21 cellular contexts compared by ENCODE assay signal in genomic region chr13:43981091-43981490, GRCh38.
DNase-seq lines count a peak whose midpoint lies in the region; ATAC-seq, FAIRE-seq and TF ChIP-seq lines count a peak whose summit lies in the region.
"Had no signal": no experiment of that assay in that cellular context is flagged by ENCODE, and none has a peak within 500 bp of the region (broad histone marks: within the 10 kb centered on the region; RNA-seq: fewer than 3 reads in every experiment).

No MANE protein-coding gene starts in this region.

- H3K4me2 ChIP-seq in SK-N-SH = no peak overlapping the region
- H3K4me2 ChIP-seq: hepatocyte had no signal

- no peaks in the 10 kb centered on the region for H3K9me3 Mint-ChIP-seq in type B pancreatic cell

- H3K9me3 ChIP-seq in SK-N-SH (no peaks in the 10 kb centered on the region), kidney (ENCODE audit: control insufficient read depth in 1 of 2, low read length in 2 of 2) (no peaks in the 10 kb centered on the region)
- H3K9me3 ChIP-seq: adrenal gland, uterus had no signal

- no peak for TF ChIP-seq RAD21 in SK-N-SH (IDR thresholded peaks at IDR 0.05; ENCODE audit: low read length)

- H3K4me3 ChIP-seq in SK-N-SH (ENCODE audit: low read depth in 2 of 2, low read length in 1 of 2) (no peak overlapping the region), epithelial cell of proximal tubule (ENCODE audit: low read depth, low read length) (no peak overlapping the region), kidney (ENCODE audit: low read length in 2 of 2) (no peak overlapping the region)
- H3K4me3 ChIP-seq: adrenal gland, hepatocyte, uterus had no signal

- H3K9ac ChIP-seq in SK-N-SH = no peak overlapping the region
- H3K9ac ChIP-seq in kidney (ENCODE audit: low read length in 2 of 2) = no peak overlapping the region

- no peak for FAIRE-seq in kidney (lab: Jason Lieb, UNC)
- FAIRE-seq: endothelial cell of umbilical vein had no signal

- TF ChIP-seq CTCF in SK-N-SH (IDR thresholded peaks at IDR 0.05) (no peak), epithelial cell of proximal tubule (conservative IDR thresholded peaks at IDR 0.05; ENCODE audit: low read depth, low read length) (peak; percentile 15), type B pancreatic cell (conservative IDR thresholded peaks at IDR 0.05) (peak; percentile 33), kidney (IDR thresholded peaks at IDR 0.05; ENCODE audit: borderline replicate concordance, extremely low read depth, insufficient read depth) (no peak)

- H3K9me2 ChIP-seq in SK-N-SH = no peaks in the 10 kb centered on the region

- no peaks in the 10 kb centered on the region for H3K27me3 ChIP-seq in SK-N-SH (ENCODE audit: insufficient read depth)
- H3K27me3 ChIP-seq: adrenal gland, hepatocyte, uterus had no signal

- no peaks in the 10 kb centered on the region for H3K79me2 ChIP-seq in SK-N-SH (ENCODE audit: insufficient read depth)
- H3K79me2 ChIP-seq: hepatocyte had no signal

- TF ChIP-seq EP300 in SK-N-SH (IDR thresholded peaks at IDR 0.05; ENCODE audit: borderline replicate concordance in 1 of 2, low read depth in 1 of 2, low read length in 1 of 2) = no peak

- CTCF ChIA-PET in SK-N-SH (lab: Yijun Ruan, JAX) = no interaction called here

- peak; percentile 11 for DNase-seq in SK-N-SH
- peak; percentile 65 for DNase-seq in NCI-H69 (lab: John Stamatoyannopoulos, UW)
- DNase-seq in epithelial cell of proximal tubule (ENCODE audit: low read depth) = no peak
- DNase-seq in type B pancreatic cell (ENCODE audit: extremely low spot score, unreplicated experiment) = no peak
- no peak for DNase-seq in kidney
- no peak for DNase-seq in activated CD4-positive, alpha-beta T cell treated with anti-CD3 and anti-CD28 coated beads for 48 hours
- DNase-seq in NK-92 (lab: John Stamatoyannopoulos, UW; ENCODE audit: unreplicated experiment) = no peak
- DNase-seq: activated gamma-delta T cell; adrenal gland; CD4-positive, CD25-positive, alpha-beta regulatory T cell; Kasumi-1; left colon; NCI-H1105 treated with DMSO at 0.1 percent for 48 hours; NCI-H345; OCI-M1; SHP77 treated with DMSO at 0.1 percent for 48 hours; stimulated activated CD4-positive, alpha-beta T cell treated with anti-CD3 and anti-CD28 coated beads, Interleukin-12 subunit alpha, Interleukin-12 subunit beta, amount 100 ng/mL, for 4 hours; uterus had no signal

- H3K4me1 Mint-ChIP-seq in type B pancreatic cell (ENCODE audit: unreplicated experiment) = peaks cover 31% of the 10 kb centered on the region
- H3K4me1 Mint-ChIP-seq: CD4-positive, CD25-positive, alpha-beta regulatory T cell had no signal

- H3K27ac ChIP-seq in SK-N-SH (ENCODE audit: low read depth in 2 of 2, low read length in 1 of 2) (no peak overlapping the region), kidney (ENCODE audit: low read depth in 2 of 2, low read length in 2 of 2) (no peak overlapping the region)
- H3K27ac ChIP-seq: adrenal gland, hepatocyte, uterus had no signal

- H3K36me3 ChIP-seq in SK-N-SH (replicated peaks in 1 of 2; ENCODE audit: control insufficient read depth in 1 of 2, insufficient read depth in 2 of 2, low read length in 1 of 2) = no peaks in the 10 kb centered on the region
- no peaks in the 10 kb centered on the region for H3K36me3 ChIP-seq in kidney (ENCODE audit: control insufficient read depth in 1 of 2, insufficient read depth in 2 of 2, low read length in 2 of 2)
- H3K36me3 ChIP-seq: adrenal gland, uterus had no signal

- no peaks in the 10 kb centered on the region for H3F3A ChIP-seq in SK-N-SH (replicated peaks; ENCODE audit: insufficient read depth)

- WGBS in SK-N-SH (ENCODE audit: low lambda C conversion rate) = 97% methylated on average over 5 of the region's 5 CpGs

- intact Hi-C loops in kidney (cut with DNase I) = no loop called here

- ATAC-seq in SK-N-SH treated with all-trans-retinoic acid at 6 μM for 48 hours = no peak

- no peak overlapping the region for H3K4me3 Mint-ChIP-seq in type B pancreatic cell
- H3K4me3 Mint-ChIP-seq: CD4-positive, CD25-positive, alpha-beta regulatory T cell had no signal

- H2AFZ ChIP-seq in SK-N-SH (ENCODE audit: low read depth) = no peak overlapping the region
- H2AFZ ChIP-seq: hepatocyte had no signal

- POLR2A ChIA-PET in SK-N-SH (lab: Yijun Ruan, JAX) = no interaction called here

- H3K4me1 ChIP-seq in SK-N-SH (ENCODE audit: control insufficient read depth in 1 of 2, insufficient read depth in 2 of 2, low read depth in 1 of 2, low read length in 1 of 2) (no peaks in the 10 kb centered on the region; a peak in 1 of 4 replicates), kidney (ENCODE audit: control insufficient read depth in 1 of 2, insufficient read depth in 1 of 2, low read depth in 1 of 2, low read length in 2 of 2) (peaks cover 0 to 4% of the 10 kb centered on the region in 2 donors)
- H3K4me1 ChIP-seq: uterus had no signal

- H4K20me1 ChIP-seq in SK-N-SH (ENCODE audit: insufficient read depth) = no peaks in the 10 kb centered on the region

- no peaks in the 10 kb centered on the region for H3K36me3 Mint-ChIP-seq in type B pancreatic cell
- H3K36me3 Mint-ChIP-seq: CD4-positive, CD25-positive, alpha-beta regulatory T cell had no signal

- H3K27me3 Mint-ChIP-seq in type B pancreatic cell = peaks cover 28% of the 10 kb centered on the region

- no peak overlapping the region for H3K27ac Mint-ChIP-seq in type B pancreatic cell
- H3K27ac Mint-ChIP-seq: CD4-positive, CD25-positive, alpha-beta regulatory T cell had no signal

TF ChIP-seq in SK-N-SH, 30 proteins besides CTCF, POLR2A, EP300 and RAD21 (continues in another document):
- TF ChIP-seq SIN3A (IDR thresholded peaks at IDR 0.05; ENCODE audit: borderline replicate concordance, low read depth, low read length) (no peak), RFX5 (IDR thresholded peaks at IDR 0.05; ENCODE audit: low read length) (no peak), GATA2 (CRISPR knock-in tag; IDR thresholded peaks at IDR 0.05) (no peak), REST (IDR thresholded peaks at IDR 0.05; ENCODE audit: low read depth, low read length) (no peak), NRF1 (IDR thresholded peaks at IDR 0.05; ENCODE audit: low read depth, low read length) (no peak), FOSL2 (IDR thresholded peaks at IDR 0.05; ENCODE audit: borderline replicate concordance, low read depth) (no peak), POLR2AphosphoS5 (IDR thresholded peaks at IDR 0.05; ENCODE audit: low read depth, low read length) (no peak)

TF ChIP-seq in SK-N-SH treated with all-trans-retinoic acid at 6 μM for 48 hours, 23 proteins besides CTCF, POLR2A, EP300 and RAD21:
- no peak for TF ChIP-seq ZNF565 (CRISPR knock-in tag; conservative IDR thresholded peaks at IDR 0.05; ENCODE audit: low read depth)
- no peak for TF ChIP-seq CSDC2 (CRISPR knock-in tag; IDR thresholded peaks at IDR 0.05)
- TF ChIP-seq GLIS3 (CRISPR knock-in tag; IDR thresholded peaks at IDR 0.05) = no peak
- TF ChIP-seq OSR1 (CRISPR knock-in tag; IDR thresholded peaks at IDR 0.05) = no peak
- no peak for TF ChIP-seq CREB5 (CRISPR knock-in tag; IDR thresholded peaks at IDR 0.05; ENCODE audit: low read depth)
- TF ChIP-seq ISL1 (CRISPR knock-in tag; IDR thresholded peaks at IDR 0.05) = no peak
- no peak for TF ChIP-seq POU6F1 (CRISPR knock-in tag; IDR thresholded peaks at IDR 0.05; ENCODE audit: borderline replicate concordance, low read depth)
- no peak for TF ChIP-seq PATZ1 (CRISPR knock-in tag; IDR thresholded peaks at IDR 0.05; ENCODE audit: borderline replicate concordance)

Comparison
In these comparisons a context has a peak if more than half of its experiments do, and no peak if none do; other contexts are left out.
1. DNase-seq: peak in SK-N-SH (single experiment) and NCI-H69 (single experiment); none in epithelial cell of proximal tubule (single experiment), type B pancreatic cell (single experiment), kidney (single experiment), activated CD4-positive, alpha-beta T cell treated with anti-CD3 and anti-CD28 coated beads for 48 hours (single experiment) and NK-92 (single experiment).
2. CTCF ChIP-seq: peak in epithelial cell of proximal tubule (single experiment) and type B pancreatic cell (single experiment); none in SK-N-SH (single experiment) and kidney (single experiment).